In the genomic region with DNA sequence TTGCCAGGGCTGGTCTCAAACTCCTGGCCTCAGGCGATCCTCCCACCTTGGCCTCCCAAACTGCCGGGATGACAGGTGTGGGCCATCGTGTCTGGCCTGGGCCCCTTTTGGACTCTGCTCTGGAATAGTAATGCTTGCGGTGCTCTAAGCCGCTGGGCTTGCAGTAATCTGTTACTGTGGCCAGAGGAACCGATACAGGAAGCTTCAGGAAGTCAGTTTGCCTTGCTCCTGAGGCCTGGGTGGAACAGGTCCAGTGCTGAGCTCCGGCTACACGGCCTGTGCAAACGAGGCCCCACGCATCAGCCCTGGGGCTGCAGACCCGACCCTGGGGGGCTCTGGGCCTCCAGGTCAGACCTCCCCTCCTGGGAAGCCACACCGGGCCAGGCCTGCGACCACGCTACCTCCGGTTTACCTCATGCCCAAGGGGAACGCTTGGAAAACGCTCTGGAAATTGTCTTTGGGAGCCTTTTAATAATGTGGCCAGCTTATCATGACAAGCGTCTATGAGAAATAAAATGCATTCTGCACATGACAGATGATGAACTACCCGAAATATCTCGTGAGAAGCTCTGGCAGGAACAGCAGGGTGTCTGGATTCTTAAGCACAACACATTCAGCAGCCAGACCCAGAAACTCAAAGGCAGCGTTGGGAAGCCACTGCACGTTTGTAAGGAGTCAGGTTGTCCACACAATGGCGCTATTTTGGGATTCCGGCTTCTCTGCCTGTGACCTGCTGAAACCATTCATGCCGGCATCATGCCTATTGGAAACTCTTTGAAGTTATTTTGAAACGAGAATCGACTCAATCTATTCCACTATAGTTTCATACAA, we compare ENCODE assay signal across 1 cellular context.
TF ChIP-seq lines count a peak whose summit lies in the region.

No MANE protein-coding gene starts in this region.

TF ChIP-seq in HepG2, 621 proteins besides CTCF, POLR2A, EP300 and RAD21 (continued from another document and continues in another):
- TF ChIP-seq ZNF256 (CRISPR knock-in tag; conservative IDR thresholded peaks at IDR 0.05) (no peak), MXD1 (CRISPR knock-in tag; IDR thresholded peaks at IDR 0.05) (no peak), ZNF446 (CRISPR knock-in tag; IDR thresholded peaks at IDR 0.05) (no peak), ZNF781 (CRISPR knock-in tag; IDR thresholded peaks at IDR 0.05; ENCODE audit: borderline replicate concordance, not compliant biosample characterization) (no peak), ZFP1 (CRISPR knock-in tag; IDR thresholded peaks at IDR 0.05) (no peak), STAT5B (CRISPR knock-in tag; IDR thresholded peaks at IDR 0.05) (no peak), ZNF143 (CRISPR knock-in tag; IDR thresholded peaks at IDR 0.05) (no peak), ARNT2 (CRISPR knock-in tag; IDR thresholded peaks at IDR 0.05; ENCODE audit: low read depth) (no peak), ATF7-NPFF (CRISPR knock-in tag; IDR thresholded peaks at IDR 0.05; ENCODE audit: low read depth) (peak; percentile 25; the same call in 1 of the 2 replicates), ZNF17 (CRISPR knock-in tag; IDR thresholded peaks at IDR 0.05) (no peak), DMTF1 (CRISPR knock-in tag; IDR thresholded peaks at IDR 0.05) (no peak), ZNF782 (CRISPR knock-in tag; IDR thresholded peaks at IDR 0.05; ENCODE audit: borderline replicate concordance) (no peak), BCL3 (CRISPR knock-in tag; IDR thresholded peaks at IDR 0.05) (no peak), ZFP41 (CRISPR knock-in tag; IDR thresholded peaks at IDR 0.05; ENCODE audit: borderline replicate concordance) (no peak), PAF1 (CRISPR knock-in tag; IDR thresholded peaks at IDR 0.05) (no peak), ZNF24 (IDR thresholded peaks at IDR 0.05) (no peak), ZNF550 (CRISPR knock-in tag; IDR thresholded peaks at IDR 0.05; ENCODE audit: borderline replicate concordance) (no peak), U2AF2 (IDR thresholded peaks at IDR 0.05; ENCODE audit: low read depth, low read length) (no peak), GZF1 (CRISPR knock-in tag; IDR thresholded peaks at IDR 0.05) (no peak), MZF1 (CRISPR knock-in tag; IDR thresholded peaks at IDR 0.05; ENCODE audit: borderline replicate concordance) (0 out of 2 replicates have a peak, but pooled peaks have one; percentile 72), NPAS2 (CRISPR knock-in tag; IDR thresholded peaks at IDR 0.05; ENCODE audit: borderline replicate concordance) (no peak), ISX (CRISPR knock-in tag; conservative IDR thresholded peaks at IDR 0.05) (no peak), TOE1 (CRISPR knock-in tag; IDR thresholded peaks at IDR 0.05) (no peak), PHF8 (CRISPR knock-in tag; IDR thresholded peaks at IDR 0.05) (no peak; the same call in 1 of the 2 replicates), ZNF367 (CRISPR knock-in tag; IDR thresholded peaks at IDR 0.05; ENCODE audit: borderline replicate concordance) (no peak), ARNTL (CRISPR knock-in tag; IDR thresholded peaks at IDR 0.05) (no peak), ZNF564 (CRISPR knock-in tag; IDR thresholded peaks at IDR 0.05) (no peak), ZNF788 (CRISPR knock-in tag; IDR thresholded peaks at IDR 0.05; ENCODE audit: borderline replicate concordance) (peak; percentile 50; the same call in 1 of the 2 replicates), CCDC6 (CRISPR knock-in tag; IDR thresholded peaks at IDR 0.05) (no peak), ZNF7 (CRISPR knock-in tag; IDR thresholded peaks at IDR 0.05) (no peak), ZNF496 (CRISPR knock-in tag; IDR thresholded peaks at IDR 0.05; ENCODE audit: insufficient replicate concordance) (no peak), MLX (CRISPR knock-in tag; IDR thresholded peaks at IDR 0.05) (no peak), MTF1 (CRISPR knock-in tag; IDR thresholded peaks at IDR 0.05) (no peak), SP2 (CRISPR knock-in tag; IDR thresholded peaks at IDR 0.05) (no peak), ZC3H4 (CRISPR knock-in tag; IDR thresholded peaks at IDR 0.05; ENCODE audit: borderline replicate concordance) (no peak), HMGA1 (CRISPR knock-in tag; conservative IDR thresholded peaks at IDR 0.05) (no peak), HDAC6 (IDR thresholded peaks at IDR 0.05; ENCODE audit: low read depth, low read length) (no peak), ZBTB1 (CRISPR knock-in tag; IDR thresholded peaks at IDR 0.05; ENCODE audit: borderline replicate concordance) (no peak), ZNF543 (CRISPR knock-in tag; IDR thresholded peaks at IDR 0.05) (no peak), ZNF773 (CRISPR knock-in tag; IDR thresholded peaks at IDR 0.05; ENCODE audit: borderline replicate concordance) (no peak), ZNF30 (CRISPR knock-in tag; IDR thresholded peaks at IDR 0.05) (no peak), NFE2L2 (IDR thresholded peaks at IDR 0.05; ENCODE audit: low read length) (no peak), ZNF549 (CRISPR knock-in tag; IDR thresholded peaks at IDR 0.05) (no peak), TBL1XR1 (IDR thresholded peaks at IDR 0.05; ENCODE audit: borderline replicate concordance, low read length, partially characterized antibody) (no peak), ZBTB43 (CRISPR knock-in tag; conservative IDR thresholded peaks at IDR 0.05) (no peak), ZNF333 (CRISPR knock-in tag; IDR thresholded peaks at IDR 0.05; ENCODE audit: borderline replicate concordance) (no peak), RBFOX2 (IDR thresholded peaks at IDR 0.05; ENCODE audit: low read depth, low read length) (0 out of 2 replicates have a peak, but pooled peaks have one; percentile 31)
- TF ChIP-seq, protein P1, sequence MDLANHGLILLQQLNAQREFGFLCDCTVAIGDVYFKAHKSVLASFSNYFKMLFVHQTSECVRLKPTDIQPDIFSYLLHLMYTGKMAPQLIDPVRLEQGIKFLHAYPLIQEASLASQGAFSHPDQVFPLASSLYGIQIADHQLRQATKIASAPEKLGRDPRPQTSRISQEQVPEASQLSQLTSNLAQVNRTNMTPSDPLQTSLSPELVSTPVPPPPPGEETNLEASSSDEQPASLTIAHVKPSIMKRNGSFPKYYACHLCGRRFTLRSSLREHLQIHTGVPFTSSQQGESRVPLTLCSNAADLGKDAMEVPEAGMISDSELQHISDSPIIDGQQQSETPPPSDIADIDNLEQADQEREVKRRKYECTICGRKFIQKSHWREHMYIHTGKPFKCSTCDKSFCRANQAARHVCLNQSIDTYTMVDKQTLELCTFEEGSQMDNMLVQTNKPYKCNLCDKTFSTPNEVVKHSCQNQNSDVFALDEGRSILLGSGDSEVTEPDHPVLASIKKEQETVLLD (CRISPR knock-in tag; IDR thresholded peaks at IDR 0.05; ENCODE audit: low read depth): no peak
- TF ChIP-seq, protein P2, sequence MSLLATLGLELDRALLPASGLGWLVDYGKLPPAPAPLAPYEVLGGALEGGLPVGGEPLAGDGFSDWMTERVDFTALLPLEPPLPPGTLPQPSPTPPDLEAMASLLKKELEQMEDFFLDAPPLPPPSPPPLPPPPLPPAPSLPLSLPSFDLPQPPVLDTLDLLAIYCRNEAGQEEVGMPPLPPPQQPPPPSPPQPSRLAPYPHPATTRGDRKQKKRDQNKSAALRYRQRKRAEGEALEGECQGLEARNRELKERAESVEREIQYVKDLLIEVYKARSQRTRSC (CRISPR knock-in tag; IDR thresholded peaks at IDR 0.05; ENCODE audit: low read depth): no peak
- TF ChIP-seq, protein P3, sequence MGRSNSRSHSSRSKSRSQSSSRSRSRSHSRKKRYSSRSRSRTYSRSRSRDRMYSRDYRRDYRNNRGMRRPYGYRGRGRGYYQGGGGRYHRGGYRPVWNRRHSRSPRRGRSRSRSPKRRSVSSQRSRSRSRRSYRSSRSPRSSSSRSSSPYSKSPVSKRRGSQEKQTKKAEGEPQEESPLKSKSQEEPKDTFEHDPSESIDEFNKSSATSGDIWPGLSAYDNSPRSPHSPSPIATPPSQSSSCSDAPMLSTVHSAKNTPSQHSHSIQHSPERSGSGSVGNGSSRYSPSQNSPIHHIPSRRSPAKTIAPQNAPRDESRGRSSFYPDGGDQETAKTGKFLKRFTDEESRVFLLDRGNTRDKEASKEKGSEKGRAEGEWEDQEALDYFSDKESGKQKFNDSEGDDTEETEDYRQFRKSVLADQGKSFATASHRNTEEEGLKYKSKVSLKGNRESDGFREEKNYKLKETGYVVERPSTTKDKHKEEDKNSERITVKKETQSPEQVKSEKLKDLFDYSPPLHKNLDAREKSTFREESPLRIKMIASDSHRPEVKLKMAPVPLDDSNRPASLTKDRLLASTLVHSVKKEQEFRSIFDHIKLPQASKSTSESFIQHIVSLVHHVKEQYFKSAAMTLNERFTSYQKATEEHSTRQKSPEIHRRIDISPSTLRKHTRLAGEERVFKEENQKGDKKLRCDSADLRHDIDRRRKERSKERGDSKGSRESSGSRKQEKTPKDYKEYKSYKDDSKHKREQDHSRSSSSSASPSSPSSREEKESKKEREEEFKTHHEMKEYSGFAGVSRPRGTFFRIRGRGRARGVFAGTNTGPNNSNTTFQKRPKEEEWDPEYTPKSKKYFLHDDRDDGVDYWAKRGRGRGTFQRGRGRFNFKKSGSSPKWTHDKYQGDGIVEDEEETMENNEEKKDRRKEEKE (IDR thresholded peaks at IDR 0.05): no peak
